35 cellular contexts compared by ENCODE assay signal in genomic region chr5:35209862-35210261, GRCh38.
"Had no signal": no experiment of that assay in that cellular context is flagged by ENCODE, and none has a peak within 500 bp of the region (broad histone marks: within the 10 kb centered on the region; RNA-seq: fewer than 3 reads in every experiment).

No MANE protein-coding gene starts in this region.

- H3K27ac ChIP-seq: KMS-11 had no signal

- H3K36me3 ChIP-seq: MG63 had no signal

- H3K9me3 ChIP-seq: MG63 had no signal

- H3K4me2 ChIP-seq: KMS-11 had no signal

- DNase-seq: Karpas-422, Kasumi-1, MG63, MM.1S, MV-4-11, NCI-H1048, NCI-H1092, NCI-H1092 treated with DMSO at 0.1 percent for 48 hours, NCI-H1105, NCI-H1105 treated with DMSO at 0.1 percent for 48 hours, NCI-H1417, NCI-H1417 treated with DMSO at 0.1 percent for 48 hours, NCI-H1436, NCI-H1436 treated with DMSO at 0.1 percent for 48 hours, NCI-H146, NCI-H1694, NCI-H1694 treated with DMSO at 0.1 percent for 48 hours, NCI-H187, NCI-H187 treated with DMSO at 0.1 percent for 48 hours, NCI-H1930, NCI-H2029, NCI-H2029 treated with DMSO at 0.1 percent for 48 hours, NCI-H2081, NCI-H2081 treated with DMSO at 0.1 percent for 48 hours, NCI-H2107, NCI-H2171, NCI-H2171 treated with DMSO at 0.1 percent for 48 hours, NCI-H2227 treated with DMSO at 0.1 percent for 48 hours, NCI-H226, NCI-H345, NCI-H446, NCI-H446 treated with DMSO at 0.1 percent for 48 hours, NCI-H510A, NCI-H510A treated with DMSO at 0.1 percent for 48 hours had no signal

- H3K4me3 ChIP-seq: MG63 had no signal

- H3K9ac ChIP-seq: KMS-11 had no signal
